Comparison of ENCODE assay signal across 8 cellular contexts in the genomic region with DNA sequence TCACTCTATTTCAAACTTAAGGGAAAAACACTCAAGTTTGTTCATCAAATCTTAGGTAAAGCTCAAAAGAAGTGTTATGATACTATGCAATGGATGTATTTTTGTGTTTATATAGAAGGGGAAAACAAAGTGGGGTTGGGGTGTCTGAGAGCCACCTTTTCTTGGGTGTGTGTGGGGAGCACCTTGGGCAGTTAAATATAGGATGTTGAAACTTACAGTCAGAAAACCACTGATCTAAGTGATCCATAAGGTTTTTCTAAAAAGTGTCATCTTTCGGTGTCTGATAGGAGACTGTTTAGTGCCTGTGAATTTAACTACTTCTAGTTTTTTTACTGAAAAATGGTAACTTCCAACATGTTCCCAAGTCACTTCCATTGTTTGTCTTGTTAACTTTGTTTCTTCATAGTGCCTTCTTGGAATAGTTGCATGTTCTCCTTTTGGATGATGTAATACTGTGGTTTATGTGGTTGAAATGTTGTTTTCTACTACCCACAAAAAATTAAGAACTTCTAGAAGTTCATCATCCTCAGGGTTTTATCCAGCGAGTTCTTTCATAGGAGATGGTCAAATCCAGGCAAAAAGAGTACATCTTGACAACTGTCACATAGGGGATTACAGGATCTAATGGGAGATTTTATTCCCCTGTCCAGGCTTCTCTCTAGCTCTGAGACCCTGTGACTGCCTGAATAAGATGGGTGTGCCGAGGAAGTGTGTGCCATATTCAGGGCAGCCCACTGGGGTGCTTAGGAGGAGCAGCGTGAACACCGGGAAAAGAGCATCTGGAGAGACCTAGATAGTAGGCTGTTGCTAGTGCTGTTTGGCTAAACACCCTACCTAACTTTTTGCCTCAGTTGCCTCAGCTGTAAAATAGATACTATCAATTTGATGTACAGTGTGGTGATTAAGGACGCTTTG. TPM values are rescaled to one million over a fixed set of nuclear protein-coding genes. Genes with fewer than 3 reads are reported as not detected.
DNase-seq lines count a peak whose midpoint lies in the region; ATAC-seq and TF ChIP-seq lines count a peak whose summit lies in the region.

No MANE protein-coding gene starts in this region.

- peaks cover 33% of the 10 kb centered on the region for H3K4me1 ChIP-seq in osteoblast (ENCODE audit: insufficient read depth, low read length)

- peaks cover 26% of the 10 kb centered on the region for H4K20me1 ChIP-seq in osteoblast (ENCODE audit: insufficient read depth, low read length)

- H3K79me2 ChIP-seq in osteoblast (ENCODE audit: insufficient read depth, low read length), result peaks cover 77% of the 10 kb centered on the region

- ATAC-seq in central memory CD8-positive, alpha-beta T cell (replicated peaks; ENCODE audit: extremely low read depth, poor library complexity, severe bottlenecking), result no peak
- ATAC-seq in GM18867 (IDR thresholded peaks at IDR 0.05; ENCODE audit: unreplicated experiment), result no peak

- peak overlapping the region; percentile 47 for H3K4me2 ChIP-seq in osteoblast (ENCODE audit: insufficient read depth, low read length)

- H3K9me3 ChIP-seq in osteoblast (ENCODE audit: low read depth, low read length), result no peaks in the 10 kb centered on the region

- H2AFZ ChIP-seq in osteoblast (ENCODE audit: low read length), result no peak overlapping the region

- H3K4me1 Mint-ChIP-seq in Calu3 (ENCODE audit: low read depth, unreplicated experiment), result peaks cover 46% of the 10 kb centered on the region
- H3K4me1 Mint-ChIP-seq in central memory CD8-positive, alpha-beta T cell, result peaks cover 58% of the 10 kb centered on the region

- CTCF ChIA-PET in Calu3 (lab: Charles Lee), result interaction anchor here (0.7 kb wide), 1 partner anchor 219 kb away, joined by 3 read pairs; no protein-coding TSS in a partner anchor

- no TSS peak for BruUV-seq in Calu3 (replicated peaks; lab: Mats Ljungman, UMichigan)

- no peak overlapping the region for H3K4me3 Mint-ChIP-seq in Calu3 (ENCODE audit: low read depth, unreplicated experiment)
- peak overlapping the region; percentile 40 for H3K4me3 Mint-ChIP-seq in central memory CD8-positive, alpha-beta T cell

- no peaks in the 10 kb centered on the region for H3K27me3 ChIP-seq in osteoblast (ENCODE audit: insufficient read depth, low read length)

- no peak overlapping the region for H3K4me3 ChIP-seq in osteoblast (ENCODE audit: insufficient read depth, low read length)

- no peak for TF ChIP-seq CTCF in Calu3 (IDR thresholded peaks at IDR 0.05; ENCODE audit: unreplicated experiment)
- TF ChIP-seq CTCF in osteoblast (IDR thresholded peaks at IDR 0.05; ENCODE audit: extremely low read depth, low read depth, low read length), result no peak

- H3K36me3 ChIP-seq in osteoblast (ENCODE audit: insufficient read depth, low read length), result peaks cover 13% of the 10 kb centered on the region

- peaks cover 30% of the 10 kb centered on the region for H3K36me3 Mint-ChIP-seq in Calu3 (ENCODE audit: insufficient read depth, unreplicated experiment)
- peaks cover 23% of the 10 kb centered on the region for H3K36me3 Mint-ChIP-seq in central memory CD8-positive, alpha-beta T cell (ENCODE audit: insufficient read depth)

- H3K9me3 Mint-ChIP-seq in Calu3 (ENCODE audit: low read depth, unreplicated experiment), result no peaks in the 10 kb centered on the region
- no peaks in the 10 kb centered on the region for H3K9me3 Mint-ChIP-seq in central memory CD8-positive, alpha-beta T cell

- DNase-seq in Calu3 (no peak), NOMO-1 treated with DMSO at 0.1 percent for 48 hours (lab: John Stamatoyannopoulos, UW; ENCODE audit: unreplicated experiment) (peak; percentile 68), osteoblast (ENCODE audit: insufficient read length, low spot score, missing footprints) (peak; percentile 87), foreskin melanocyte (no peak), iPS-NIHi7 (ENCODE audit: extremely low spot score) (no peak)
- no peak for DNase-seq in central memory CD8-positive, alpha-beta T cell (ENCODE audit: low spot score in 2 of 2)
- DNase-seq in activated effector memory CD4-positive, alpha-beta T cell treated with Interleukin-2 at 50 U/mL for 16 hours, result no peak

- H3K27me3 Mint-ChIP-seq in Calu3 (ENCODE audit: unreplicated experiment), result no peaks in the 10 kb centered on the region
- H3K27me3 Mint-ChIP-seq in central memory CD8-positive, alpha-beta T cell, result no peaks in the 10 kb centered on the region

- intact Hi-C loops in Calu3 (cut with micrococcal nuclease; ENCODE audit: unreplicated experiment), result no loop called here

- H3K27ac ChIP-seq in osteoblast (ENCODE audit: low read depth, low read length), result peak overlapping the region; percentile 62

- H3K27ac Mint-ChIP-seq in Calu3 (ENCODE audit: unreplicated experiment), result peak overlapping the region; percentile 66
- peak overlapping the region; percentile 80 for H3K27ac Mint-ChIP-seq in central memory CD8-positive, alpha-beta T cell (ENCODE audit: low read depth)

RNA-seq across cellular contexts. Expression of a gene that starts 46.2 kb away (rescaled TPM):
- total RNA-seq in Calu3 (2022), result 84.9 and 88.7 TPM in 2 replicates
- total RNA-seq in osteoblast, result 53.2 and 56.6 TPM in 2 replicates

Comparison
In these comparisons a context has a peak if more than half of its experiments do, and no peak if none do; other contexts are left out.
1. DNase-seq: peak in NOMO-1 treated with DMSO at 0.1 percent for 48 hours (single experiment) and osteoblast (single experiment); none in Calu3 (single experiment), central memory CD8-positive, alpha-beta T cell (0 of 2), foreskin melanocyte (single experiment), activated effector memory CD4-positive, alpha-beta T cell treated with Interleukin-2 at 50 U/mL for 16 hours (single experiment) and iPS-NIHi7 (single experiment).